ENCODE assay signal across 8 cellular contexts in genomic region chr2:46876741-46877384, GRCh38. TPM values are rescaled to one million over a fixed set of nuclear protein-coding genes. Genes with fewer than 3 reads are reported as not detected.
DNase-seq lines count a peak whose midpoint lies in the region; ATAC-seq and TF ChIP-seq lines count a peak whose summit lies in the region.

No MANE protein-coding gene starts in this region.

- H3K27me3 ChIP-seq in rectal smooth muscle tissue (ENCODE audit: control insufficient read depth, insufficient read depth, low read length), result no peaks in the 10 kb centered on the region

- ATAC-seq in GM18870 (IDR thresholded peaks at IDR 0.05; ENCODE audit: unreplicated experiment), result no peak

- no peak overlapping the region for H3K4me3 ChIP-seq in foreskin fibroblast (ENCODE audit: low read depth in 1 of 2, low read length in 2 of 2)
- no peak overlapping the region for H3K4me3 ChIP-seq in rectal smooth muscle tissue (ENCODE audit: low read length)

- DNase-seq in DMS79 (lab: John Stamatoyannopoulos, UW) (peak; percentile 48), M059J (ENCODE audit: low read depth) (peak; percentile 93), SW480 (ENCODE audit: low spot score) (peak; percentile 84), foreskin fibroblast (peak; percentile 74 to 83), HuH-7.5 (ENCODE audit: low spot score) (no peak)
- DNase-seq in stimulated activated CD4-positive, alpha-beta T cell treated with anti-CD3 and anti-CD28 coated beads, Interleukin-4, amount 100 ng/mL, for 1 hour, result no peak

- peaks cover 33% of the 10 kb centered on the region for H3K4me1 ChIP-seq in rectal smooth muscle tissue (ENCODE audit: control insufficient read depth, insufficient read depth, low read length)

- H3K36me3 ChIP-seq in rectal smooth muscle tissue (ENCODE audit: control insufficient read depth, insufficient read depth, low read length), result no peaks in the 10 kb centered on the region

- no peak overlapping the region for H3K9ac ChIP-seq in rectal smooth muscle tissue (ENCODE audit: low read length)

- peak; percentile 50 for TF ChIP-seq CTCF in foreskin fibroblast (IDR thresholded peaks at IDR 0.05; ENCODE audit: low read depth, low read length)

- peak overlapping the region; percentile 33 for H3K27ac ChIP-seq in rectal smooth muscle tissue (ENCODE audit: low read depth, low read length)

RNA-seq across cellular contexts. Expression of gene MCFD2, which starts 38.7 kb away (rescaled TPM):
- 199 and 365 TPM in 2 replicates for total RNA-seq in M059J (2014; rRNA removed; shearing (Covaris generic))

Comparison
In these comparisons a context has a peak if more than half of its experiments do, and no peak if none do; other contexts are left out.
1. DNase-seq: peak in DMS79 (single experiment), M059J (single experiment), SW480 (single experiment) and foreskin fibroblast (2 of 2); none in stimulated activated CD4-positive, alpha-beta T cell treated with anti-CD3 and anti-CD28 coated beads, Interleukin-4, amount 100 ng/mL, for 1 hour (single experiment) and HuH-7.5 (single experiment).